ENCODE assay signal across 8 cellular contexts in genomic region chr5:178284095-178284675, GRCh38. TPM values are rescaled to one million over a fixed set of nuclear protein-coding genes. Genes with fewer than 3 reads are reported as not detected.
DNase-seq lines count a peak whose midpoint lies in the region; ATAC-seq and TF ChIP-seq lines count a peak whose summit lies in the region.

No MANE protein-coding gene starts in this region.

- CTCF ChIA-PET in activated CD8-positive, alpha-beta T cell treated with anti-CD3 and anti-CD28 coated beads for 36 hours (lab: Charles Lee): interaction anchor here (0.5 to 5.7 kb wide), 22 partner anchors 11 to 1209 kb away, joined by 3 to 35 read pairs (median 4); partner anchors contain the start of gene COL23A1

- no peak overlapping the region for H3K4me3 Mint-ChIP-seq in activated CD8-positive, alpha-beta T cell treated with anti-CD3 and anti-CD28 coated beads for 36 hours

- 0 out of 2 replicates have a peak, but pooled peaks cover 4% of the 10 kb centered on the region for H3K4me1 ChIP-seq in BE2C

- H3K27ac Mint-ChIP-seq in activated CD8-positive, alpha-beta T cell treated with anti-CD3 and anti-CD28 coated beads for 36 hours: no peak overlapping the region

- peaks cover 8% of the 10 kb centered on the region for H3K9me3 ChIP-seq in BE2C

- no peak for DNase-seq in BE2C
- peak; percentile 46 for DNase-seq in activated CD8-positive, alpha-beta T cell treated with anti-CD3 and anti-CD28 coated beads for 36 hours
- peak; percentile 39 for DNase-seq in left kidney (ENCODE audit: low read depth, low spot score)
- DNase-seq in NCI-H510A (lab: John Stamatoyannopoulos, UW): no peak
- no peak for DNase-seq in AG08396 (ENCODE audit: low spot score)
- DNase-seq in NCI-H2081 treated with DMSO at 0.1 percent for 48 hours (lab: John Stamatoyannopoulos, UW): no peak

- no peak overlapping the region for H3K4me3 ChIP-seq in BE2C (ENCODE audit: low read depth, low read length)

- no peaks in the 10 kb centered on the region for H3K36me3 ChIP-seq in BE2C

- intact Hi-C loops in activated CD8-positive, alpha-beta T cell treated with anti-CD3 and anti-CD28 coated beads for 36 hours (cut with micrococcal nuclease): no loop called here

- TF ChIP-seq RAD21 in Ishikawa (IDR thresholded peaks at IDR 0.05; ENCODE audit: low read depth): peak; percentile 66

- no peak for ATAC-seq in activated CD8-positive, alpha-beta T cell treated with anti-CD3 and anti-CD28 coated beads for 36 hours
- ATAC-seq in HG03039 (IDR thresholded peaks at IDR 0.05; ENCODE audit: unreplicated experiment): no peak

- POLR2A ChIA-PET in activated CD8-positive, alpha-beta T cell treated with anti-CD3 and anti-CD28 coated beads for 36 hours (lab: Charles Lee): no interaction called here

- peaks cover 11% of the 10 kb centered on the region for H3K9me3 Mint-ChIP-seq in activated CD8-positive, alpha-beta T cell treated with anti-CD3 and anti-CD28 coated beads for 36 hours

- TF ChIP-seq CTCF in BE2C (IDR thresholded peaks at IDR 0.05; ENCODE audit: low read depth, low read length): peak; percentile 91
- TF ChIP-seq CTCF in activated CD8-positive, alpha-beta T cell treated with anti-CD3 and anti-CD28 coated beads for 36 hours (IDR thresholded peaks at IDR 0.05): peak; percentile 89

- no peaks in the 10 kb centered on the region for H3K36me3 Mint-ChIP-seq in activated CD8-positive, alpha-beta T cell treated with anti-CD3 and anti-CD28 coated beads for 36 hours (ENCODE audit: low read depth)

- no peaks in the 10 kb centered on the region for H3K27me3 ChIP-seq in BE2C

- H3K4me1 Mint-ChIP-seq in activated CD8-positive, alpha-beta T cell treated with anti-CD3 and anti-CD28 coated beads for 36 hours (ENCODE audit: low read depth): peaks cover 4% of the 10 kb centered on the region

- no peak for TF ChIP-seq EP300 in Ishikawa (IDR thresholded peaks at IDR 0.05; ENCODE audit: borderline replicate concordance)

- H3K27me3 Mint-ChIP-seq in activated CD8-positive, alpha-beta T cell treated with anti-CD3 and anti-CD28 coated beads for 36 hours: no peaks in the 10 kb centered on the region

TF ChIP-seq in Ishikawa, 13 proteins besides CTCF, POLR2A, EP300 and RAD21:
- no peak for TF ChIP-seq USF1 (IDR thresholded peaks at IDR 0.05)
- TF ChIP-seq TEAD4 (IDR thresholded peaks at IDR 0.05): no peak
- TF ChIP-seq ZBTB7A (IDR thresholded peaks at IDR 0.05; ENCODE audit: low read depth): no peak
- TF ChIP-seq CREB1 (IDR thresholded peaks at IDR 0.05; ENCODE audit: low read depth): no peak
- no peak for TF ChIP-seq REST (IDR thresholded peaks at IDR 0.05; ENCODE audit: low read depth)
TF ChIP-seq in Ishikawa: peak in this region for 0.

RNA-seq across cellular contexts. Expression of gene PHYKPL, which starts 51.6 kb away (rescaled TPM):
- 74.2 TPM for polyA plus RNA-seq in BE2C (2012; ENCODE audit: insufficient read depth, insufficient read length, low read depth)
- 10 to 100 TPM; 60.4 to 62.1 TPM for total RNA-seq in activated CD8-positive, alpha-beta T cell treated with anti-CD3 and anti-CD28 coated beads for 36 hours

Comparison
In these comparisons a context has a peak if more than half of its experiments do, and no peak if none do; other contexts are left out.
1. DNase-seq: peak in activated CD8-positive, alpha-beta T cell treated with anti-CD3 and anti-CD28 coated beads for 36 hours (single experiment) and left kidney (single experiment); none in BE2C (single experiment), NCI-H510A (single experiment), AG08396 (single experiment) and NCI-H2081 treated with DMSO at 0.1 percent for 48 hours (single experiment).